Comparison of ENCODE assay signal across 33 cellular contexts in genomic region chr2:148184967-148185366, GRCh38.
"Had no signal": no experiment of that assay in that cellular context is flagged by ENCODE, and none has a peak within 500 bp of the region (broad histone marks: within the 10 kb centered on the region; RNA-seq: fewer than 3 reads in every experiment).

No MANE protein-coding gene starts in this region.

- H3K27me3 ChIP-seq: ascending aorta, body of pancreas, SJSA1 had no signal

- H3K27ac ChIP-seq: ascending aorta, body of pancreas, coronary artery, SJSA1 had no signal

- H3K4me1 Mint-ChIP-seq: activated naive CD8-positive, alpha-beta T cell treated with anti-CD3 and anti-CD28 coated beads, Interleukin-2, amount 50 U/mL, for 24 hours had no signal

- FAIRE-seq: bronchial epithelial cell, RCC 7860 had no signal

- H3K4me1 ChIP-seq: ascending aorta, body of pancreas, SJSA1 had no signal

- H3K36me3 ChIP-seq: SJSA1 had no signal

- H3K4me3 Mint-ChIP-seq: activated CD8-positive, alpha-beta T cell treated with anti-CD3 and anti-CD28 coated beads, Interleukin-2, amount 10 ng/mL, durations not matched to agents 7 days and 5 days; activated naive CD8-positive, alpha-beta T cell treated with anti-CD3 and anti-CD28 coated beads, Interleukin-2, amount 50 U/mL, for 24 hours; activated T-cell treated with anti-CD3 and anti-CD28 coated beads, Interleukin-2, amount 50 U/mL, for 24 hours; T-helper 1 cell treated with Interleukin-12 subunit alpha and Interleukin-12 subunit beta and Interleukin-4 antibody, amounts not matched to agents 30 μg/mL and 1 μg/mL, for 36 hours had no signal

- H3K9me3 Mint-ChIP-seq: activated T-cell treated with anti-CD3 and anti-CD28 coated beads, Interleukin-2, amount 50 U/mL, for 24 hours had no signal

- DNase-seq: activated CD4-positive, alpha-beta T cell treated with anti-CD3 and anti-CD28 coated beads for 4 hours; activated CD4-positive, alpha-beta T cell treated with anti-CD3 and anti-CD28 coated beads, Interleukin-2, amount 50 U/mL, for 4 hours; activated CD8-positive, alpha-beta memory T cell treated with anti-CD3 and anti-CD28 coated beads, Interleukin-2, amount 50 U/mL, for 48 hours; activated CD8-positive, alpha-beta T cell treated with anti-CD3 and anti-CD28 coated beads, Interleukin-2, amount 10 ng/mL, durations not matched to agents 7 days and 5 days; activated effector memory CD4-positive, alpha-beta T cell treated with anti-CD3 and anti-CD28 coated beads, Interleukin-2, amount 50 U/mL, for 16 hours; activated naive CD4-positive, alpha-beta T cell treated with Interleukin-2 at 50 U/mL for 16 hours; activated naive CD8-positive, alpha-beta T cell treated with anti-CD3 and anti-CD28 coated beads, Interleukin-2, amount 50 U/mL, for 24 hours; activated T-cell treated with anti-CD3 and anti-CD28 coated beads, Interleukin-2, amount 50 U/mL, for 24 hours; amniotic stem cell; body of pancreas; central memory CD4-positive, alpha-beta T cell; MM.1S; NCI-H1105; NCI-H1436; NCI-H1694 treated with DMSO at 0.1 percent for 48 hours; NCI-H2029 treated with DMSO at 0.1 percent for 48 hours; NCI-H345; NCI-H510A; NCI-H526 treated with DMSO at 0.1 percent for 48 hours; NCI-H82; NK-92 treated with Interleukin-12 subunit alpha and Interleukin-12 subunit beta, amount 100 ng/mL, for 24 hours; SHP77; SW 1271; T-helper 9 cell had no signal

- H3K27me3 Mint-ChIP-seq: activated naive CD8-positive, alpha-beta T cell treated with anti-CD3 and anti-CD28 coated beads, Interleukin-2, amount 50 U/mL, for 24 hours; activated T-cell treated with anti-CD3 and anti-CD28 coated beads, Interleukin-2, amount 50 U/mL, for 24 hours had no signal

- H3K9me3 ChIP-seq: ascending aorta, body of pancreas, SJSA1 had no signal

- H3K4me3 ChIP-seq: ascending aorta, body of pancreas, coronary artery, SJSA1 had no signal

- H3K27ac Mint-ChIP-seq: activated CD8-positive, alpha-beta T cell treated with anti-CD3 and anti-CD28 coated beads, Interleukin-2, amount 10 ng/mL, durations not matched to agents 7 days and 5 days; activated naive CD4-positive, alpha-beta T cell treated with anti-CD3 and anti-CD28 coated beads, Interleukin-2, amount 50 U/mL, for 72 hours; activated naive CD8-positive, alpha-beta T cell treated with anti-CD3 and anti-CD28 coated beads, Interleukin-2, amount 50 U/mL, for 24 hours; activated T-cell treated with anti-CD3 and anti-CD28 coated beads, Interleukin-2, amount 50 U/mL, for 24 hours; T-helper 1 cell treated with Interleukin-12 subunit alpha and Interleukin-12 subunit beta and Interleukin-4 antibody, amounts not matched to agents 30 μg/mL and 1 μg/mL, for 36 hours had no signal

- ATAC-seq: activated CD4-positive, CD25-positive, alpha-beta regulatory T cell treated with anti-CD3 and anti-CD28 coated beads, Interleukin-2, amount 50 U/mL, for 24 hours; activated CD8-positive, alpha-beta T cell treated with anti-CD3 and anti-CD28 coated beads, Interleukin-2, amount 10 ng/mL, durations not matched to agents 7 days and 5 days; activated naive CD4-positive, alpha-beta T cell treated with anti-CD3 and anti-CD28 coated beads, Interleukin-2, amount 50 U/mL, for 72 hours; activated naive CD8-positive, alpha-beta T cell treated with anti-CD3 and anti-CD28 coated beads, Interleukin-2, amount 50 U/mL, for 24 hours; body of pancreas; SK-N-SH treated with all-trans-retinoic acid at 6 μM for 48 hours had no signal
